Comparison of ENCODE assay signal across 11 cellular contexts in the genomic region with DNA sequence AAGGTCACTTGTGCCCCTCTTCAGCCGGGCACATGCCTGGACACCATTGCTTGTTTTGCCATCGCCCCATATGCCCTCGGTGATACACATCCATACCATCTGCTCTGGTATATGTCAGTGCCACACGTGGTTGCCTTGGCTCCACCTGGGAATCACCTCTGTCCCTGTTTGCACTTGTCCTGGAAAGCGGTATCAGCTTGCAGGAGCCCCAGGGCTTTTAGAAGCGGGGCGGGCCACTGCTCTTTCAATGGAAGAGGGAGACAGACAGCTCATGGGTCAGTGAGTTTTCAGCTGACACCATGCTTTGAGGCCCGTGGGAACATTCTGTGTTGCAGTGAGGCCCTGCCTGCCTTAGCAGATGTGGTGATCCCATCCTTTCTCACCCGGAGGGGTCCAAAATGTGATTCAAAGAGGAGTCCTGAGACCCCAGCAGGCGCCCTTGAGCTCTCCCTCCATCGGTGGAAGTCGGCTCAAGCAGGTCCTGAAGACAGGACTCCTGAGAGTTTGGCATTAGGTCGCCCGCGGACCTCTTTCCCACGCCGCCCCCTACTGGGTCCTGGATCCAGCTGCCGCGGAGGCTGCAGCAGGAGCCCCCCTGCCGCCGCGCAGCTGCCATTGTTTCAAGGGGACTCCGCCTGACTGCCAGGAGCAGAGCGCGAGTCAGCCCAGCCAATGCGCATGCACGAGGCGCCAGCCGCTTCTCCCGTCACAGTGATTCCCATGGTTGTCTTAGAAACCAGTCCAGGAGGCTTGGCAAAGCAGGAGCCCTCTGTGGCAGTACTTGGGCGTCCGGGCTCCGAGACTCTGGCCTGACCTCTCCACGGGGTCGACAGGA.
"Had no signal": no experiment of that assay in that cellular context is flagged by ENCODE, and none has a peak within 500 bp of the region (broad histone marks: within the 10 kb centered on the region; RNA-seq: fewer than 3 reads in every experiment).

No MANE protein-coding gene starts in this region.

- H3K27ac ChIP-seq: gastroesophageal sphincter, lower lobe of right lung, psoas muscle, right lobe of liver, VCaP had no signal

- H3K27me3 ChIP-seq: gastroesophageal sphincter, right lobe of liver had no signal

- ATAC-seq: activated naive CD8-positive, alpha-beta T cell treated with anti-CD3 and anti-CD28 coated beads, Interleukin-2, amount 50 U/mL, for 24 hours; gastroesophageal sphincter; left colon; psoas muscle; right lobe of liver had no signal

- H3K9me3 ChIP-seq: gastroesophageal sphincter, lower lobe of right lung, psoas muscle, right lobe of liver had no signal

- DNase-seq: activated CD4-positive, alpha-beta T cell treated with anti-CD3 and anti-CD28 coated beads for 1 hour; activated CD4-positive, alpha-beta T cell treated with anti-CD3 and anti-CD28 coated beads, Interleukin-2, amount 50 U/mL, for 4 hours; activated naive CD4-positive, alpha-beta T cell treated with anti-CD3 and anti-CD28 coated beads for 36 hours; activated naive CD8-positive, alpha-beta T cell treated with anti-CD3 and anti-CD28 coated beads, Interleukin-2, amount 50 U/mL, for 24 hours; left colon; lower lobe of right lung; occipital lobe; psoas muscle; right lobe of liver had no signal

- H3K36me3 ChIP-seq: gastroesophageal sphincter, lower lobe of right lung, right lobe of liver had no signal

- H3K4me3 ChIP-seq: gastroesophageal sphincter, lower lobe of right lung, psoas muscle, right lobe of liver had no signal

- H3K4me1 ChIP-seq: gastroesophageal sphincter, lower lobe of right lung, psoas muscle, right lobe of liver had no signal
